9 cellular contexts compared by ENCODE assay signal in genomic region chr5:16617272-16617973, GRCh38. TPM values are rescaled to one million over a fixed set of nuclear protein-coding genes. Genes with fewer than 3 reads are reported as not detected.
DNase-seq lines count a peak whose midpoint lies in the region; ATAC-seq and TF ChIP-seq lines count a peak whose summit lies in the region.
"Had no signal": no experiment of that assay in that cellular context is flagged by ENCODE, and none has a peak within 500 bp of the region (broad histone marks: within the 10 kb centered on the region; RNA-seq: fewer than 3 reads in every experiment).

No MANE protein-coding gene starts in this region.

- POLR2A ChIA-PET in naive thymus-derived CD8-positive, alpha-beta T cell (lab: Charles Lee) = interaction anchor here (0.5 to 7.4 kb wide), 15 partner anchors 11 to 1912 kb away, joined by 3 to 295 read pairs (median 5); partner anchors contain the start of gene ZNF622

- H3K27me3 ChIP-seq in colonic mucosa = no peaks in the 10 kb centered on the region
- no peaks in the 10 kb centered on the region for H3K27me3 ChIP-seq in aorta (ENCODE audit: control insufficient read depth in 1 of 2, insufficient read depth in 2 of 2, low read length in 1 of 2)

- H3K9me3 ChIP-seq in colonic mucosa (no peaks in the 10 kb centered on the region), aorta (ENCODE audit: control insufficient read depth, low read length) (no peaks in the 10 kb centered on the region)

- H3K4me3 Mint-ChIP-seq in naive thymus-derived CD8-positive, alpha-beta T cell = no peak overlapping the region

- H3K9me3 Mint-ChIP-seq in naive thymus-derived CD8-positive, alpha-beta T cell = no peaks in the 10 kb centered on the region
- H3K9me3 Mint-ChIP-seq: activated B cell treated with CpG ODN at 0.5 μM for 24 hours had no signal

- peak overlapping the region; percentile 42 for H3K4me3 ChIP-seq in HFF-Myc (replicated peaks; ENCODE audit: low read depth, low read length)
- H3K4me3 ChIP-seq in WI38 (ENCODE audit: low read depth, low read length) = peak overlapping the region; percentile 52
- H3K4me3 ChIP-seq in colonic mucosa = peak overlapping the region; percentile 91
- H3K4me3 ChIP-seq in aorta (ENCODE audit: low read length in 2 of 2) = peak overlapping the region; percentile 60 to 67

- H3K27ac ChIP-seq in colonic mucosa (peak overlapping the region; percentile 24), aorta (ENCODE audit: low read depth in 1 of 2, low read length in 2 of 2) (no peak overlapping the region)

- no peaks in the 10 kb centered on the region for H3K27me3 Mint-ChIP-seq in naive thymus-derived CD8-positive, alpha-beta T cell

- H3K36me3 ChIP-seq in colonic mucosa (no peaks in the 10 kb centered on the region), aorta (ENCODE audit: control insufficient read depth in 1 of 2, insufficient read depth in 2 of 2, low read length in 1 of 2) (no peaks in the 10 kb centered on the region)

- peaks cover 0 to 12% (median 0%) of the 10 kb centered on the region in 3 donors for H3K36me3 Mint-ChIP-seq in naive thymus-derived CD8-positive, alpha-beta T cell

- DNase-seq in HFF-Myc (ENCODE audit: extremely low read depth, low read depth) (no peak), colonic mucosa (peak; percentile 19), aorta (no peak), NCI-H524 (lab: John Stamatoyannopoulos, UW) (no peak)
- peak; percentile 26 to 84 (median 66) for DNase-seq in naive thymus-derived CD8-positive, alpha-beta T cell

- H3K4me1 ChIP-seq in colonic mucosa (peaks cover 4% of the 10 kb centered on the region), aorta (ENCODE audit: control insufficient read depth in 1 of 2, insufficient read depth in 2 of 2, low read length in 2 of 2) (no peaks in the 10 kb centered on the region)

- intact Hi-C loops in colonic mucosa (cut with DNase I) = no loop called here
- intact Hi-C loops in aorta (cut with DNase I) = no loop called here

- WGBS in aorta, 2 donors = 31 to 37% methylated on average over 26 to 27 of the region's 27 CpGs

- H3K9ac ChIP-seq in colonic mucosa (ENCODE audit: low read depth in 2 of 2, low read length in 2 of 2) = peak overlapping the region; percentile 26 to 77

- TF ChIP-seq CTCF in HFF-Myc (IDR thresholded peaks at IDR 0.05; ENCODE audit: low read depth, low read length, missing control alignments) (no peak), WI38 (IDR thresholded peaks at IDR 0.05; ENCODE audit: low read depth, low read length) (no peak), colonic mucosa (IDR thresholded peaks at IDR 0.05) (no peak)

- no peak overlapping the region for H3K27ac Mint-ChIP-seq in naive thymus-derived CD8-positive, alpha-beta T cell
- H3K27ac Mint-ChIP-seq: activated B cell treated with CpG ODN at 0.5 μM for 24 hours had no signal

- peaks cover 21 to 48% (median 44%) of the 10 kb centered on the region in 4 donors for H3K4me1 Mint-ChIP-seq in naive thymus-derived CD8-positive, alpha-beta T cell

- ATAC-seq in naive thymus-derived CD8-positive, alpha-beta T cell = peak; percentile 42 to 57
- ATAC-seq in aorta (ENCODE audit: low FRiP score) = no peak
- no peak for ATAC-seq in GM21423 (IDR thresholded peaks at IDR 0.05; ENCODE audit: unreplicated experiment)
- no peak for ATAC-seq in HG02571 (IDR thresholded peaks at IDR 0.05; ENCODE audit: unreplicated experiment)

RNA-seq across cellular contexts. Expression of gene RETREG1, which starts 0.6 kb away (rescaled TPM):
- total RNA-seq in colonic mucosa (10 to 100 TPM; 49.9 to 56.8 TPM), aorta (1 to 10 TPM; 6.5 to 9.7 TPM)
- 10 to 100 TPM; 78.3 to 78.7 TPM for total RNA-seq in naive thymus-derived CD8-positive, alpha-beta T cell
- 100 to 1,000 TPM in 2 of 3 donors, 10 to 100 TPM in 1; 69.9 to 129 (median 126) TPM for polyA plus RNA-seq in naive thymus-derived CD8-positive, alpha-beta T cell
- polyA plus RNA-seq in aorta = 1 to 10 TPM in 1 of 2 donors, under 1 TPM in 1; 0.56 to 1.8 TPM

Comparison
In these comparisons a context has a peak if more than half of its experiments do, and no peak if none do; other contexts are left out.
1. DNase-seq: peak in colonic mucosa (single experiment) and naive thymus-derived CD8-positive, alpha-beta T cell (10 of 10); none in HFF-Myc (single experiment), aorta (0 of 2) and NCI-H524 (0 of 2).
2. ATAC-seq: peak in naive thymus-derived CD8-positive, alpha-beta T cell (2 of 2); none in aorta (single experiment), GM21423 (single experiment) and HG02571 (single experiment).
3. RNA of gene RETREG1, which starts 0.6 kb away (total RNA-seq): 78.3 to 78.7 TPM in naive thymus-derived CD8-positive, alpha-beta T cell and 49.9 to 56.8 TPM in colonic mucosa; 6.5 to 9.7 TPM in aorta; every median in the first group is over 4 times any median in the second.
4. Peak in every context shown above with its lines, with median percentiles within 50 percentile points of each other: H3K4me3 ChIP-seq.